In the genomic region with DNA sequence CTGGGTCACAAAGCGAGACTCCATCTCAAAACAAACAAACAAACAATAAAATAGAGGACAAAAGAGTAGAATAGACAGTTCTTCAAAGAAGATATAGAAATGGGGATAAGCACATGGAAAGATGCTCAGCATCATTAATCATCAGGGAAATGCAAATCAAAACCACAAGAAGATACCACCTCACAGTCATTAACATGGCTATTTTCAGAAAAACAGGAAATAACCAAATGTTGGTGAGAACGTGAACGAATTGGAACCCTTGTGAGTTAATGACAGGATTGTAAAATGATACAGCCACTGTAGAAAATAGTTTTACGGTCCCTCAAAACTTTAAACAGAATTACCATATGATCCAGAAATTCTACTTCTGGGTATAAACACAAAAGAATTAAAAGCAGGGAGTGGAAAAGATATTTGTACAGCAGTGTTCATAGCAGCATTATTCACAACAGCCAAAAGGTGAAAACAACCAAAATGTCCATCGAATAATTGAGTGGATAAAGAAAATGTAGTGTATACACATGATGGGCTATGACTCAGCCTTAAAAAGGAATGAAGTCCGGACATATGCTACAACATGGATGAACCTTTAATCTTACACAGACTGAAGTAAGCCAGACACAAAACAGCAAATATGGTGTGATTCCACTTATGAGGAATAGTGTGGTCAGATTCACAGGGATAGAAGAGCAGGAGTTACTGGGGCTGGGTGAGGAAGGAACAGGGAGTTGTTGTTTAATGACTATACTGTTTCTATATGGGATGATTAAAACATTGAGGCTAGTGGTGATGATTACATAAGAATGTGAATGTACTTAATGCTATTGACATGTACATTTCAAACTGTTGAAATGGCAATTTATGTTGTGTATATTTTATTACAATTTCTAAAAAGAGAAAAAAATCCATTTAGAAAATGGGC, we compare ENCODE assay signal across 21 cellular contexts. TPM values are rescaled to one million over a fixed set of nuclear protein-coding genes. Genes with fewer than 3 reads are reported as not detected.
DNase-seq lines count a peak whose midpoint lies in the region; ATAC-seq, FAIRE-seq and TF ChIP-seq lines count a peak whose summit lies in the region.
"Had no signal": no experiment of that assay in that cellular context is flagged by ENCODE, and none has a peak within 500 bp of the region (broad histone marks: within the 10 kb centered on the region; RNA-seq: fewer than 3 reads in every experiment).

No MANE protein-coding gene starts in this region.

- H3K27ac Mint-ChIP-seq in CD4-positive, alpha-beta T cell, result peak overlapping the region; percentile 94
- H3K27ac Mint-ChIP-seq in endothelial cell (ENCODE audit: unreplicated experiment), result no peak overlapping the region
- H3K27ac Mint-ChIP-seq in naive thymus-derived CD8-positive, alpha-beta T cell, result peak overlapping the region in 4 of 10 donors; percentile 0 to 42 (median 21)
- H3K27ac Mint-ChIP-seq: activated CD8-positive, alpha-beta memory T cell treated with anti-CD3 and anti-CD28 coated beads, Interleukin-2, amount 10 ng/mL, durations not matched to agents 7 days and 5 days; activated naive CD4-positive, alpha-beta T cell treated with anti-CD3 and anti-CD28 coated beads for 36 hours; mesothelial cell of epicardium had no signal

- BruUV-seq in K562 (replicated peaks; lab: Mats Ljungman, UMichigan), result no TSS peak

- peaks cover 45% of the 10 kb centered on the region for H3K27me3 ChIP-seq in CD4-positive, alpha-beta T cell (ENCODE audit: control insufficient read depth, insufficient read depth, low read length)
- H3K27me3 ChIP-seq in OCI-LY3 (ENCODE audit: low read depth, low read length), result no peaks in the 10 kb centered on the region
- H3K27me3 ChIP-seq in K562 (ENCODE audit: control insufficient read depth in 2 of 2, insufficient read depth in 2 of 2, low read length in 2 of 2), result no peaks in the 10 kb centered on the region

- H3K36me3 Mint-ChIP-seq in CD4-positive, alpha-beta T cell (ENCODE audit: low read depth), result peaks cover 8% of the 10 kb centered on the region
- peaks cover 4% of the 10 kb centered on the region for H3K36me3 Mint-ChIP-seq in endothelial cell (ENCODE audit: low read depth, unreplicated experiment)
- H3K36me3 Mint-ChIP-seq in naive thymus-derived CD8-positive, alpha-beta T cell, result peaks cover 0 to 2% (median 0%) of the 10 kb centered on the region in 3 donors
- H3K36me3 Mint-ChIP-seq: activated CD8-positive, alpha-beta memory T cell treated with anti-CD3 and anti-CD28 coated beads, Interleukin-2, amount 10 ng/mL, durations not matched to agents 7 days and 5 days; mesothelial cell of epicardium had no signal

- intact Hi-C loops in CD4-positive, alpha-beta T cell (cut with DNase I, micrococcal nuclease), result loop anchor here in 1 of 2 experiments (10.0 kb wide), 2 partner anchors 48 to 362 kb away; a partner anchor contains a TSS
- intact Hi-C loops in K562 (cut with micrococcal nuclease), result loop anchor here (10.0 kb wide), 1 partner anchor 62 kb away; no protein-coding TSS in a partner anchor

- no peak overlapping the region for H3K27ac ChIP-seq in CD4-positive, alpha-beta T cell (ENCODE audit: low read depth, low read length)
- no peak overlapping the region for H3K27ac ChIP-seq in OCI-LY3 (ENCODE audit: low read length)
- H3K27ac ChIP-seq in K562 (ENCODE audit: extremely low read depth, low read depth, low read length), result peak overlapping the region; percentile 64
- H3K27ac ChIP-seq: breast epithelium, esophagus squamous epithelium, heart right ventricle, neutrophil, VCaP had no signal

- peaks cover 69% of the 10 kb centered on the region for H3K27me3 Mint-ChIP-seq in CD4-positive, alpha-beta T cell
- peaks cover 28% of the 10 kb centered on the region for H3K27me3 Mint-ChIP-seq in endothelial cell (ENCODE audit: unreplicated experiment)
- peaks cover 0 to 65% (median 12%) of the 10 kb centered on the region in 5 donors for H3K27me3 Mint-ChIP-seq in naive thymus-derived CD8-positive, alpha-beta T cell

- H3K36me3 ChIP-seq in OCI-LY3 (replicated peaks; ENCODE audit: low read depth, low read length) (no peaks in the 10 kb centered on the region), K562 (ENCODE audit: control insufficient read depth, insufficient read depth, low read length) (no peaks in the 10 kb centered on the region)
- H3K36me3 ChIP-seq: breast epithelium, esophagus squamous epithelium, heart right ventricle, neutrophil had no signal

- CTCF ChIA-PET in CD4-positive, alpha-beta T cell (lab: Charles Lee), result interaction anchor here (1.7 to 2.2 kb wide), 2 partner anchors 18 to 95 kb away, joined by 6 to 7 read pairs; no protein-coding TSS in a partner anchor
- CTCF ChIA-PET in K562 (lab: Yijun Ruan, JAX; ENCODE audit: low intra/inter-chr PET ratio), result interaction anchor here (1.2 kb wide), 1 partner anchor 46 kb away, joined by 3 read pairs; no protein-coding TSS in a partner anchor

- DNase-seq in CD4-positive, alpha-beta T cell, result no peak
- DNase-seq in ELR (ENCODE audit: low read depth) (peak; percentile 61), K562 (ENCODE audit: extremely low read depth in 1 of 4, low spot score in 3 of 4) (no peak), endothelial cell (ENCODE audit: low spot score) (no peak)
- no peak for DNase-seq in naive thymus-derived CD8-positive, alpha-beta T cell
- DNase-seq: C1 segment of cervical spinal cord, DMS79, esophagus squamous epithelium, heart right ventricle, NCI-H1417 treated with DMSO at 0.1 percent for 48 hours, right cardiac atrium had no signal

- no peak for TF ChIP-seq EP300 in K562 (IDR thresholded peaks at IDR 0.05; ENCODE audit: low read length)

- in situ Hi-C loops in K562 (cut with MboI), result no loop called here

- peak overlapping the region; percentile 94 for H3K4me2 ChIP-seq in OCI-LY3 (ENCODE audit: low read length)
- H3K4me2 ChIP-seq in K562 (ENCODE audit: insufficient read depth, low read length), result peak overlapping the region; percentile 40; the same call in 1 of the 2 replicates

- no peak for TF ChIP-seq POLR2A in K562 (conservative IDR thresholded peaks at IDR 0.05)

- H4K20me1 ChIP-seq in OCI-LY3 (ENCODE audit: insufficient read depth, low read length) (no peaks in the 10 kb centered on the region), K562 (replicated peaks; ENCODE audit: control insufficient read depth, insufficient read depth, low read length) (no peaks in the 10 kb centered on the region)

- H3K4me3 ChIP-seq in OCI-LY3 (ENCODE audit: low read length), result peak overlapping the region; percentile 74
- H3K4me3 ChIP-seq in K562, result no peak overlapping the region
- H3K4me3 ChIP-seq: breast epithelium, esophagus squamous epithelium, heart right ventricle had no signal

- H2AFZ ChIP-seq in OCI-LY3 (ENCODE audit: low read depth, low read length) (no peak overlapping the region), K562 (ENCODE audit: low read depth, low read length) (peak overlapping the region; percentile 95)

- TF ChIP-seq CTCF in CD4-positive, alpha-beta T cell (IDR thresholded peaks at IDR 0.05), result no peak
- no peak for TF ChIP-seq CTCF in OCI-LY3 (IDR thresholded peaks at IDR 0.05; ENCODE audit: low read depth, low read length)
- TF ChIP-seq CTCF in K562 (IDR thresholded peaks at IDR 0.05 in 2 of 3, conservative IDR thresholded peaks at IDR 0.05 in 1 of 3; ENCODE audit: insufficient read depth in 2 of 3, low read depth in 1 of 3, low read length in 3 of 3), result no peak
- TF ChIP-seq CTCF in endothelial cell (IDR thresholded peaks at IDR 0.05; ENCODE audit: unreplicated experiment), result no peak

- no peak for ATAC-seq in CD4-positive, alpha-beta T cell (ENCODE audit: poor library complexity)
- ATAC-seq in K562 (no peak), GM21529 (IDR thresholded peaks at IDR 0.05; ENCODE audit: unreplicated experiment) (no peak)
- ATAC-seq in naive thymus-derived CD8-positive, alpha-beta T cell, result no peak
- ATAC-seq: activated CD8-positive, alpha-beta memory T cell treated with anti-CD3 and anti-CD28 coated beads, Interleukin-2, amount 10 ng/mL, durations not matched to agents 7 days and 5 days; heart right ventricle; right cardiac atrium had no signal

- no peak for FAIRE-seq in K562 (lab: Jason Lieb, UNC)

- H3K79me2 ChIP-seq in OCI-LY3 (ENCODE audit: low read length) (no peaks in the 10 kb centered on the region), K562 (ENCODE audit: control insufficient read depth, insufficient read depth, low read length) (no peaks in the 10 kb centered on the region)

- 42% methylated on average over 6 of the region's 6 CpGs for WGBS in K562 (ENCODE audit: insufficient coverage, low coverage, missing lambda C conversion rate)

- H3K4me3 Mint-ChIP-seq in CD4-positive, alpha-beta T cell, result no peak overlapping the region
- no peak overlapping the region for H3K4me3 Mint-ChIP-seq in endothelial cell (ENCODE audit: unreplicated experiment)
- no peak overlapping the region for H3K4me3 Mint-ChIP-seq in naive thymus-derived CD8-positive, alpha-beta T cell
- H3K4me3 Mint-ChIP-seq: activated CD8-positive, alpha-beta memory T cell treated with anti-CD3 and anti-CD28 coated beads, Interleukin-2, amount 10 ng/mL, durations not matched to agents 7 days and 5 days; activated naive CD4-positive, alpha-beta T cell treated with anti-CD3 and anti-CD28 coated beads for 36 hours; mesothelial cell of epicardium had no signal

- POLR2A ChIA-PET in CD4-positive, alpha-beta T cell (lab: Charles Lee), result interaction anchor here (2.4 kb wide), 1 partner anchor 17 kb away, joined by 8 read pairs; no protein-coding TSS in a partner anchor
- POLR2A ChIA-PET in K562 (lab: Yijun Ruan, JAX), result interaction anchor here (0.9 to 1.5 kb wide), 2 partner anchors 18 to 31 kb away, joined by 3 to 7 read pairs; no protein-coding TSS in a partner anchor
- POLR2A ChIA-PET in naive thymus-derived CD8-positive, alpha-beta T cell (lab: Charles Lee), result interaction anchor here (0.6 to 2.1 kb wide), 2 partner anchors 17 to 94 kb away, joined by 3 to 6 read pairs; no protein-coding TSS in a partner anchor

- H3K9me1 ChIP-seq in K562 (ENCODE audit: control insufficient read depth, insufficient read depth, low read length), result no peaks in the 10 kb centered on the region

- H3K9ac ChIP-seq in OCI-LY3 (ENCODE audit: low read length), result 0 out of 2 replicates have a peak overlapping the region, but pooled peaks have one; percentile 66
- peak overlapping the region in 1 of 2 experiments; percentile 42; a peak in 1 of 4 replicates for H3K9ac ChIP-seq in K562 (ENCODE audit: insufficient read depth in 1 of 2, low read depth in 2 of 2, low read length in 2 of 2)

- no peaks in the 10 kb centered on the region for H3K9me3 ChIP-seq in CD4-positive, alpha-beta T cell (ENCODE audit: control insufficient read depth, low read length)
- H3K9me3 ChIP-seq in OCI-LY3 (ENCODE audit: insufficient read depth, low read length) (no peaks in the 10 kb centered on the region), K562 (replicated peaks; ENCODE audit: control insufficient read depth, insufficient read depth, low read depth, low read length) (no peaks in the 10 kb centered on the region)
- H3K9me3 ChIP-seq: breast epithelium, esophagus squamous epithelium, heart right ventricle, neutrophil had no signal

- H3K9me3 Mint-ChIP-seq in CD4-positive, alpha-beta T cell, result no peaks in the 10 kb centered on the region
- no peaks in the 10 kb centered on the region for H3K9me3 Mint-ChIP-seq in endothelial cell (ENCODE audit: unreplicated experiment)
- peaks cover 0 to 3% (median 0%) of the 10 kb centered on the region in 9 donors for H3K9me3 Mint-ChIP-seq in naive thymus-derived CD8-positive, alpha-beta T cell
- H3K9me3 Mint-ChIP-seq: activated naive CD4-positive, alpha-beta T cell treated with anti-CD3 and anti-CD28 coated beads for 36 hours; mesothelial cell of epicardium had no signal

- H3K4me1 ChIP-seq in OCI-LY3 (ENCODE audit: low read length) (peaks cover 26% of the 10 kb centered on the region), K562 (replicated peaks in 1 of 2; ENCODE audit: control insufficient read depth in 2 of 2, insufficient read depth in 2 of 2, low read length in 2 of 2) (peaks cover 38 to 42% of the 10 kb centered on the region in 2 experiments)
- H3K4me1 ChIP-seq: breast epithelium had no signal

- no peak for TF ChIP-seq RAD21 in K562 (CRISPR knock-in tag; conservative IDR thresholded peaks at IDR 0.05 in 1 of 2, IDR thresholded peaks at IDR 0.05 in 1 of 2)

- peaks cover 64% of the 10 kb centered on the region for H3K4me1 Mint-ChIP-seq in CD4-positive, alpha-beta T cell (ENCODE audit: low read depth)
- peaks cover 28% of the 10 kb centered on the region for H3K4me1 Mint-ChIP-seq in endothelial cell (ENCODE audit: unreplicated experiment)
- H3K4me1 Mint-ChIP-seq in naive thymus-derived CD8-positive, alpha-beta T cell, result peaks cover 21 to 73% (median 52%) of the 10 kb centered on the region in 4 donors

RNA-seq across cellular contexts. Expression of a gene that starts 19.7 kb away (rescaled TPM):
- total RNA-seq in CD4-positive, alpha-beta T cell, result not detected
- total RNA-seq in K562 (2011; cell fraction: chromatin; rRNA removed; ENCODE audit: low replicate concordance), result not detected in 2 replicates
- total RNA-seq in K562 (2011; cell fraction: nucleolus; rRNA removed), result not detected in 2 replicates
- total RNA-seq in K562 (2011; cell fraction: nucleoplasm; rRNA removed), result not detected in 2 replicates
- total RNA-seq in K562 (2014; rRNA removed), result not detected in 2 replicates
- not detected in 2 replicates for total RNA-seq in K562 (2014; rRNA removed; fragmentation: Illumina TruSeq; extraction: Trizol)
- total RNA-seq in K562 (2015; rRNA removed; fragmentation: Illumina TruSeq; extraction: Trizol), result not detected in 2 replicates
- not detected in 2 replicates for total RNA-seq in K562 (2021)
- polyA plus RNA-seq in K562 (2011; rRNA removed), result not detected in 2 replicates
- polyA plus RNA-seq in K562 (2011; cell fraction: cytosol; rRNA removed), result not detected in 2 replicates
- polyA plus RNA-seq in K562 (2011; cell fraction: nucleus; rRNA removed), result not detected in 2 replicates
- not detected in 2 replicates for polyA plus RNA-seq in K562 (2012)
- not detected in 2 replicates for polyA plus RNA-seq in K562 (2014; fragmentation: Illumina TruSeq; extraction: Trizol)
- under 1 TPM in 1 of 2 experiments, not detected in 1; 0.01 TPM for polyA plus RNA-seq in K562 (2014; fragmentation: Nextera tagmentation; extraction: Ambion mirVana)
- not detected in 2 replicates for polyA plus RNA-seq in K562 (2014; rRNA removed)
- not detected in 2 replicates for polyA minus RNA-seq in K562 (2011; rRNA and poly(A)+ RNA removed)
- polyA minus RNA-seq in K562 (2011; cell fraction: cytosol; rRNA and poly(A)+ RNA removed), result not detected in 2 replicates
- not detected in 2 replicates for polyA minus RNA-seq in K562 (2011; cell fraction: nucleus; rRNA and poly(A)+ RNA removed)
- total RNA-seq in endothelial cell (ENCODE audit: unreplicated experiment), result not detected
- not detected for total RNA-seq in naive thymus-derived CD8-positive, alpha-beta T cell
- not detected for polyA plus RNA-seq in naive thymus-derived CD8-positive, alpha-beta T cell
- total RNA-seq: activated CD8-positive, alpha-beta memory T cell treated with anti-CD3 and anti-CD28 coated beads, Interleukin-2, amount 10 ng/mL, durations not matched to agents 7 days and 5 days; activated naive CD4-positive, alpha-beta T cell treated with anti-CD3 and anti-CD28 coated beads for 36 hours; breast epithelium; esophagus squamous epithelium; H7; heart right ventricle; kidney epithelial cell; mesothelial cell of epicardium; right cardiac atrium had no signal
- polyA plus RNA-seq: heart right ventricle, right cardiac atrium had no signal

RNA-seq across cellular contexts. Expression of a gene that starts 36.1 kb away (rescaled TPM):
- not detected for total RNA-seq in CD4-positive, alpha-beta T cell
- not detected in 2 replicates for total RNA-seq in K562 (2011; cell fraction: chromatin; rRNA removed; ENCODE audit: low replicate concordance)
- not detected in 2 replicates for total RNA-seq in K562 (2011; cell fraction: nucleolus; rRNA removed)
- not detected in 2 replicates for total RNA-seq in K562 (2011; cell fraction: nucleoplasm; rRNA removed)
- total RNA-seq in K562 (2014; rRNA removed), result 0.08 TPM in 1 of 2 replicates, not detected in the other
- 0.04 TPM in 1 of 2 replicates, not detected in the other for total RNA-seq in K562 (2014; rRNA removed; fragmentation: Illumina TruSeq; extraction: Trizol)
- not detected in 2 replicates for total RNA-seq in K562 (2015; rRNA removed; fragmentation: Illumina TruSeq; extraction: Trizol)
- 0.07 TPM in 1 of 2 replicates, not detected in the other for total RNA-seq in K562 (2021)
- polyA plus RNA-seq in K562 (2011; rRNA removed), result 0.05 and 0.15 TPM in 2 replicates
- 0.03 TPM in 2 replicates for polyA plus RNA-seq in K562 (2011; cell fraction: cytosol; rRNA removed)
- not detected in 2 replicates for polyA plus RNA-seq in K562 (2011; cell fraction: nucleus; rRNA removed)
- polyA plus RNA-seq in K562 (2012), result 0.06 and 0.08 TPM in 2 replicates
- 0.10 TPM in 1 of 2 replicates, not detected in the other for polyA plus RNA-seq in K562 (2014; fragmentation: Illumina TruSeq; extraction: Trizol)
- polyA plus RNA-seq in K562 (2014; fragmentation: Nextera tagmentation; extraction: Ambion mirVana), result under 1 TPM; 0.15 to 0.28 TPM
- polyA plus RNA-seq in K562 (2014; rRNA removed), result 0.07 TPM in 1 of 2 replicates, not detected in the other
- polyA minus RNA-seq in K562 (2011; rRNA and poly(A)+ RNA removed), result 0.12 TPM in 1 of 2 replicates, not detected in the other
- not detected in 2 replicates for polyA minus RNA-seq in K562 (2011; cell fraction: cytosol; rRNA and poly(A)+ RNA removed)
- not detected in 2 replicates for polyA minus RNA-seq in K562 (2011; cell fraction: nucleus; rRNA and poly(A)+ RNA removed)
- not detected for total RNA-seq in endothelial cell (ENCODE audit: unreplicated experiment)
- total RNA-seq in naive thymus-derived CD8-positive, alpha-beta T cell, result not detected
- polyA plus RNA-seq in naive thymus-derived CD8-positive, alpha-beta T cell, result not detected
- total RNA-seq: activated CD8-positive, alpha-beta memory T cell treated with anti-CD3 and anti-CD28 coated beads, Interleukin-2, amount 10 ng/mL, durations not matched to agents 7 days and 5 days; activated naive CD4-positive, alpha-beta T cell treated with anti-CD3 and anti-CD28 coated beads for 36 hours; breast epithelium; esophagus squamous epithelium; H7; heart right ventricle; kidney epithelial cell; mesothelial cell of epicardium; right cardiac atrium had no signal
- polyA plus RNA-seq: heart right ventricle, right cardiac atrium had no signal

RNA-seq across cellular contexts. Expression of a gene that starts 37.9 kb away (rescaled TPM):
- total RNA-seq in CD4-positive, alpha-beta T cell, result 1 to 10 TPM; 3.4 to 3.8 TPM
- 5.4 and 8.3 TPM in 2 replicates for total RNA-seq in K562 (2011; cell fraction: chromatin; rRNA removed; ENCODE audit: low replicate concordance)
- 6.2 and 7.5 TPM in 2 replicates for total RNA-seq in K562 (2011; cell fraction: nucleolus; rRNA removed)
- 7.2 and 7.9 TPM in 2 replicates for total RNA-seq in K562 (2011; cell fraction: nucleoplasm; rRNA removed)
- 12.9 and 13.8 TPM in 2 replicates for total RNA-seq in K562 (2014; rRNA removed)
- total RNA-seq in K562 (2014; rRNA removed; fragmentation: Illumina TruSeq; extraction: Trizol), result 8.4 and 11.7 TPM in 2 replicates
- 8.9 and 9.0 TPM in 2 replicates for total RNA-seq in K562 (2015; rRNA removed; fragmentation: Illumina TruSeq; extraction: Trizol)
- total RNA-seq in K562 (2021), result 10.3 and 12.4 TPM in 2 replicates
- 7.1 and 12.6 TPM in 2 replicates for polyA plus RNA-seq in K562 (2011; rRNA removed)
- 4.5 and 12.8 TPM in 2 replicates for polyA plus RNA-seq in K562 (2011; cell fraction: cytosol; rRNA removed)
- 8.4 and 8.9 TPM in 2 replicates for polyA plus RNA-seq in K562 (2011; cell fraction: nucleus; rRNA removed)
- polyA plus RNA-seq in K562 (2012), result 6.9 and 17.6 TPM in 2 replicates
- 5.4 and 7.7 TPM in 2 replicates for polyA plus RNA-seq in K562 (2014; fragmentation: Illumina TruSeq; extraction: Trizol)
- 1 to 10 TPM; 2.6 to 3.2 TPM for polyA plus RNA-seq in K562 (2014; fragmentation: Nextera tagmentation; extraction: Ambion mirVana)
- polyA plus RNA-seq in K562 (2014; rRNA removed), result 12.4 and 14.9 TPM in 2 replicates
- polyA minus RNA-seq in K562 (2011; rRNA and poly(A)+ RNA removed), result 3.3 and 4.2 TPM in 2 replicates
- polyA minus RNA-seq in K562 (2011; cell fraction: cytosol; rRNA and poly(A)+ RNA removed), result 3.4 and 4.1 TPM in 2 replicates
- polyA minus RNA-seq in K562 (2011; cell fraction: nucleus; rRNA and poly(A)+ RNA removed), result 2.6 and 3.3 TPM in 2 replicates
- not detected for total RNA-seq in endothelial cell (ENCODE audit: unreplicated experiment)
- total RNA-seq in naive thymus-derived CD8-positive, alpha-beta T cell, result 1 to 10 TPM; 3.7 to 4.2 TPM
- polyA plus RNA-seq in naive thymus-derived CD8-positive, alpha-beta T cell, result under 1 TPM in 1 of 3 donors, not detected in 2; 0.40 TPM

RNA-seq across cellular contexts. Expression of a gene that starts 56.0 kb away (rescaled TPM):
- 10 to 100 TPM; 21.4 to 24.0 TPM for total RNA-seq in CD4-positive, alpha-beta T cell
- 93.5 and 120 TPM in 2 replicates for total RNA-seq in K562 (2011; cell fraction: chromatin; rRNA removed; ENCODE audit: low replicate concordance)
- 59.6 and 64.0 TPM in 2 replicates for total RNA-seq in K562 (2011; cell fraction: nucleolus; rRNA removed)
- total RNA-seq in K562 (2011; cell fraction: nucleoplasm; rRNA removed), result 84.3 and 102 TPM in 2 replicates
- total RNA-seq in K562 (2014; rRNA removed), result 29.5 and 31.6 TPM in 2 replicates
- 11.4 and 14.2 TPM in 2 replicates for total RNA-seq in K562 (2014; rRNA removed; fragmentation: Illumina TruSeq; extraction: Trizol)
- 21.7 and 25.6 TPM in 2 replicates for total RNA-seq in K562 (2015; rRNA removed; fragmentation: Illumina TruSeq; extraction: Trizol)
- total RNA-seq in K562 (2021), result 37.7 and 47.6 TPM in 2 replicates
- 15.6 and 19.3 TPM in 2 replicates for polyA plus RNA-seq in K562 (2011; rRNA removed)
- polyA plus RNA-seq in K562 (2011; cell fraction: cytosol; rRNA removed), result 15.7 and 25.0 TPM in 2 replicates
- 121 and 125 TPM in 2 replicates for polyA plus RNA-seq in K562 (2011; cell fraction: nucleus; rRNA removed)
- polyA plus RNA-seq in K562 (2012), result 32.5 and 45.1 TPM in 2 replicates
- polyA plus RNA-seq in K562 (2014; fragmentation: Illumina TruSeq; extraction: Trizol), result 20.9 and 29.8 TPM in 2 replicates
- 1 to 10 TPM; 1.8 to 2.1 TPM for polyA plus RNA-seq in K562 (2014; fragmentation: Nextera tagmentation; extraction: Ambion mirVana)
- polyA plus RNA-seq in K562 (2014; rRNA removed), result 34.8 and 39.3 TPM in 2 replicates
- polyA minus RNA-seq in K562 (2011; rRNA and poly(A)+ RNA removed), result 14.0 and 16.6 TPM in 2 replicates
- polyA minus RNA-seq in K562 (2011; cell fraction: cytosol; rRNA and poly(A)+ RNA removed), result 7.3 and 9.5 TPM in 2 replicates
- polyA minus RNA-seq in K562 (2011; cell fraction: nucleus; rRNA and poly(A)+ RNA removed), result 19.9 and 22.7 TPM in 2 replicates
- 21.8 TPM for total RNA-seq in endothelial cell (ENCODE audit: unreplicated experiment)
- 10 to 100 TPM; 33.3 to 40.7 TPM for total RNA-seq in naive thymus-derived CD8-positive, alpha-beta T cell
- polyA plus RNA-seq in naive thymus-derived CD8-positive, alpha-beta T cell, result 1 to 10 TPM; 1.1 to 2.6 (median 1.6) TPM
